ENCODE assay signal across 8 cellular contexts in the genomic region with DNA sequence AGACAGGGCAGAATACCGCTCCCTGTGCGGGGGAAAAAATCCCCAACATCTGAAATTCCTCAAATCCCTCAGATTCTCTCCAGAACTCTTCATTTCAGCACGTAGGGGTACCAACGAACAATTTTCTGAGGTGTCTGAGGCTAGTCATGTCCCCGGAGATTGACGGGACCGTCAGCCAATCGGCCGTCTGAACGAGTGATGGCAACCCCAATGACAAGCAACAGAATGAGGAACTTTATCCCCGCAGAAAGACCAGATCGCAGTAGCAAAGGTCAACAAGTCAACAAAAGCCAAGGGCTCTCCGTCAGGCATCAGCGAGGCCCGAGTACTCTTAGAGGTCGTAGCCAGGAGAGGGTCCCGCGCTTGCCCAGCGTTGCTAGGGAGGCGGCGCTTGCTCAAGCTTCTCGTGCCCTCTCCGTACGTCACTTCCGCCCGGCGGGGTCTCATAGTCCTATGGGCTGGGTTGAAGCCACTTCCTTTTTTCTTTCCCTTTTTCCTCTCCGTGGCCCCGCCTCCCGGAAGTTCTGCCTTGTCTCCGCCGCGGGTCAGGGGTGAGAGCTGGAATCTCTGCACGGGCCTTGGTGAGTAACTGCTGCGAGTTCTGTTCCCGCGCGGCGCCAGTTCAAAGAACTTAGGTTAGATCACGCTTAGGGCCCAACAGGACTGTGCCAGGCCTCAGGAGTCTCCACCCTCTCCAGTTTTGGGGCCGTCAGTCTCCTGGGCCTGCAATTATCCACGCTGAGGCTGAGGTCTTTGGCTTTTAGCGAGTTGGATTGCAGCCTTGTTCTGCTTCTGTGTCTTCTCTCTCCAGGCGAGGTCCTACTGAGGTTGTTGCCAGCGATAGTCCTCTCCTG. TPM values are rescaled to one million over a fixed set of nuclear protein-coding genes. Genes with fewer than 3 reads are reported as not detected.
DNase-seq lines count a peak whose midpoint lies in the region; ATAC-seq and TF ChIP-seq lines count a peak whose summit lies in the region.

A gene with protein sequence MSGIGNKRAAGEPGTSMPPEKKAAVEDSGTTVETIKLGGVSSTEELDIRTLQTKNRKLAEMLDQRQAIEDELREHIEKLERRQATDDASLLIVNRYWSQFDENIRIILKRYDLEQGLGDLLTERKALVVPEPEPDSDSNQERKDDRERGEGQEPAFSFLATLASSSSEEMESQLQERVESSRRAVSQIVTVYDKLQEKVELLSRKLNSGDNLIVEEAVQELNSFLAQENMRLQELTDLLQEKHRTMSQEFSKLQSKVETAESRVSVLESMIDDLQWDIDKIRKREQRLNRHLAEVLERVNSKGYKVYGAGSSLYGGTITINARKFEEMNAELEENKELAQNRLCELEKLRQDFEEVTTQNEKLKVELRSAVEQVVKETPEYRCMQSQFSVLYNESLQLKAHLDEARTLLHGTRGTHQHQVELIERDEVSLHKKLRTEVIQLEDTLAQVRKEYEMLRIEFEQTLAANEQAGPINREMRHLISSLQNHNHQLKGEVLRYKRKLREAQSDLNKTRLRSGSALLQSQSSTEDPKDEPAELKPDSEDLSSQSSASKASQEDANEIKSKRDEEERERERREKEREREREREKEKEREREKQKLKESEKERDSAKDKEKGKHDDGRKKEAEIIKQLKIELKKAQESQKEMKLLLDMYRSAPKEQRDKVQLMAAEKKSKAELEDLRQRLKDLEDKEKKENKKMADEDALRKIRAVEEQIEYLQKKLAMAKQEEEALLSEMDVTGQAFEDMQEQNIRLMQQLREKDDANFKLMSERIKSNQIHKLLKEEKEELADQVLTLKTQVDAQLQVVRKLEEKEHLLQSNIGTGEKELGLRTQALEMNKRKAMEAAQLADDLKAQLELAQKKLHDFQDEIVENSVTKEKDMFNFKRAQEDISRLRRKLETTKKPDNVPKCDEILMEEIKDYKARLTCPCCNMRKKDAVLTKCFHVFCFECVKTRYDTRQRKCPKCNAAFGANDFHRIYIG (plus strand): TSS at position 520 of the 854 bp plus-strand sequence. CDS start 1,571 bp downstream, outside the sequence.

- peaks cover 5% of the 10 kb centered on the region; the same call in 1 of the 2 replicates for H4K20me1 ChIP-seq in DOHH2 (ENCODE audit: control insufficient read depth, insufficient read depth, low read depth, low read length)
- H4K20me1 ChIP-seq in GM23338 (replicated peaks; ENCODE audit: insufficient read depth) = peaks cover 18% of the 10 kb centered on the region

- H3K4me1 ChIP-seq in DOHH2 (ENCODE audit: control insufficient read depth, low read length) (peaks cover 17% of the 10 kb centered on the region), GM23338 (ENCODE audit: insufficient read depth) (peaks cover 9% of the 10 kb centered on the region)

- H3K4me3 ChIP-seq in DOHH2 (ENCODE audit: low read length) (peak within 1 kb of the TSS; percentile 95), GM23338 (peak within 1 kb of the TSS; percentile 83)

- H3K4me3 Mint-ChIP-seq in GM23338 = peak within 1 kb of the TSS; percentile 85
- H3K4me3 Mint-ChIP-seq in naive B cell = peak within 1 kb of the TSS; percentile 90 to 99 (median 96)
- H3K4me3 Mint-ChIP-seq in stimulated activated memory B cell treated with anti-CD40 and anti-IgM and Interleukin-4, amounts not matched to agents 10 μg/mL and 1 μg/mL and 100 μg/mL, for 72 hours = peak within 1 kb of the TSS; percentile 89

- H2AFZ ChIP-seq in GM23338 = peak within 1 kb of the TSS; percentile 86

- H3K4me2 ChIP-seq in DOHH2 (ENCODE audit: low read length) (peak within 1 kb of the TSS; percentile 69), GM23338 (peak within 1 kb of the TSS; percentile 96)

- H3F3A ChIP-seq in DOHH2 (ENCODE audit: control insufficient read depth, insufficient read depth) (no peaks in the 10 kb centered on the region), GM23338 (replicated peaks; ENCODE audit: low read depth) (no peaks in the 10 kb centered on the region)

- ATAC-seq in GM23338 = peak; percentile 94
- peak; percentile 89 to 91 for ATAC-seq in naive B cell (ENCODE audit: low read depth in 2 of 2)
- peak; percentile 99 for ATAC-seq in stimulated activated memory B cell treated with anti-CD40 and anti-IgM and Interleukin-4, amounts not matched to agents 10 μg/mL and 1 μg/mL and 100 μg/mL, for 72 hours

- DNase-seq in GM23338 (ENCODE audit: low spot score) = peak; percentile 100
- peak; percentile 99 for DNase-seq in LHCN-M2 (ENCODE audit: low read depth)
- peak; percentile 98 for DNase-seq in RPMI8226
- DNase-seq in activated T-helper 1 cell treated with anti-CD3 and anti-CD28 coated beads, Interleukin-2, amount 50 U/mL, for 16 hours (ENCODE audit: low read depth in 1 of 2, low spot score in 1 of 2) = peak; percentile 97 to 99
- peak; percentile 99 for DNase-seq in fibroblast of gingiva (ENCODE audit: low read depth)
- DNase-seq in naive B cell = peak; percentile 99

- H3K4me1 Mint-ChIP-seq in GM23338 = peaks cover 9% of the 10 kb centered on the region
- H3K4me1 Mint-ChIP-seq in naive B cell = peaks cover 10 to 29% (median 12%) of the 10 kb centered on the region in 3 donors
- peaks cover 6% of the 10 kb centered on the region for H3K4me1 Mint-ChIP-seq in stimulated activated memory B cell treated with anti-CD40 and anti-IgM and Interleukin-4, amounts not matched to agents 10 μg/mL and 1 μg/mL and 100 μg/mL, for 72 hours

- H3K27ac ChIP-seq in DOHH2 (ENCODE audit: low read depth, low read length) (peak within 1 kb of the TSS; percentile 56), GM23338 (ENCODE audit: low read depth) (peak within 1 kb of the TSS; percentile 85; the same call in 1 of the 2 replicates)

- peak within 1 kb of the TSS; percentile 99 for H3K27ac Mint-ChIP-seq in GM23338
- H3K27ac Mint-ChIP-seq in naive B cell = peak within 1 kb of the TSS; percentile 99 to 100 (median 99)
- H3K27ac Mint-ChIP-seq in stimulated activated memory B cell treated with anti-CD40 and anti-IgM and Interleukin-4, amounts not matched to agents 10 μg/mL and 1 μg/mL and 100 μg/mL, for 72 hours = peak within 1 kb of the TSS; percentile 94

- TF ChIP-seq CTCF in DOHH2 (IDR thresholded peaks at IDR 0.05; ENCODE audit: low read depth, low read length, poor library complexity, severe bottlenecking) (no peak), GM23338 (conservative IDR thresholded peaks at IDR 0.05; ENCODE audit: low read depth in 2 of 2) (no peak)

- H3K36me3 Mint-ChIP-seq in GM23338 (ENCODE audit: low read depth) = peaks cover 7% of the 10 kb centered on the region; the same call in 2 of the 3 replicates
- H3K36me3 Mint-ChIP-seq in naive B cell = peaks cover 0 to 4% of the 10 kb centered on the region in 2 donors
- H3K36me3 Mint-ChIP-seq in stimulated activated memory B cell treated with anti-CD40 and anti-IgM and Interleukin-4, amounts not matched to agents 10 μg/mL and 1 μg/mL and 100 μg/mL, for 72 hours = peaks cover 5% of the 10 kb centered on the region

- no peaks in the 10 kb centered on the region for H3K9me3 Mint-ChIP-seq in GM23338
- no peaks in the 10 kb centered on the region for H3K9me3 Mint-ChIP-seq in naive B cell
- no peaks in the 10 kb centered on the region for H3K9me3 Mint-ChIP-seq in stimulated activated memory B cell treated with anti-CD40 and anti-IgM and Interleukin-4, amounts not matched to agents 10 μg/mL and 1 μg/mL and 100 μg/mL, for 72 hours

- no peaks in the 10 kb centered on the region for H3K27me3 ChIP-seq in DOHH2 (ENCODE audit: control insufficient read depth, low read length)
- H3K27me3 ChIP-seq in GM23338 (ENCODE audit: insufficient read depth) = no peaks in the 10 kb centered on the region

- H3K9me2 ChIP-seq in DOHH2 (replicated peaks; ENCODE audit: control insufficient read depth, low read length) (no peaks in the 10 kb centered on the region), GM23338 (ENCODE audit: insufficient read depth) (no peaks in the 10 kb centered on the region)

- H3K79me2 ChIP-seq in DOHH2 (ENCODE audit: control insufficient read depth, low read length) = peaks cover 47% of the 10 kb centered on the region
- H3K79me2 ChIP-seq in GM23338 (replicated peaks; ENCODE audit: insufficient read depth) = peaks cover 48% of the 10 kb centered on the region

- H3K27me3 Mint-ChIP-seq in GM23338 (ENCODE audit: insufficient read depth, low read depth, poor library complexity) (peaks cover 7% of the 10 kb centered on the region), naive B cell (peaks cover 3 to 13% (median 10%) of the 10 kb centered on the region in 3 donors)
- peaks cover 13% of the 10 kb centered on the region for H3K27me3 Mint-ChIP-seq in stimulated activated memory B cell treated with anti-CD40 and anti-IgM and Interleukin-4, amounts not matched to agents 10 μg/mL and 1 μg/mL and 100 μg/mL, for 72 hours

- peaks cover 38% of the 10 kb centered on the region for H3K36me3 ChIP-seq in DOHH2 (ENCODE audit: control insufficient read depth, low read length)
- no peaks in the 10 kb centered on the region for H3K36me3 ChIP-seq in GM23338 (ENCODE audit: insufficient read depth)

- H3K9me3 ChIP-seq in DOHH2 (ENCODE audit: control insufficient read depth, insufficient read depth, low read length) = no peaks in the 10 kb centered on the region

TF ChIP-seq in GM23338, 12 proteins besides CTCF, POLR2A, EP300 and RAD21:
- peak; percentile 54 for TF ChIP-seq POLR2AphosphoS5 (IDR thresholded peaks at IDR 0.05; ENCODE audit: low read depth)
- TF ChIP-seq EZH2phosphoT487 (IDR thresholded peaks at IDR 0.05; ENCODE audit: unreplicated experiment) = no peak
- peak; percentile 92 for TF ChIP-seq CREB1 (CRISPR knock-in tag; IDR thresholded peaks at IDR 0.05; ENCODE audit: low read depth)
- TF ChIP-seq, protein P1, sequence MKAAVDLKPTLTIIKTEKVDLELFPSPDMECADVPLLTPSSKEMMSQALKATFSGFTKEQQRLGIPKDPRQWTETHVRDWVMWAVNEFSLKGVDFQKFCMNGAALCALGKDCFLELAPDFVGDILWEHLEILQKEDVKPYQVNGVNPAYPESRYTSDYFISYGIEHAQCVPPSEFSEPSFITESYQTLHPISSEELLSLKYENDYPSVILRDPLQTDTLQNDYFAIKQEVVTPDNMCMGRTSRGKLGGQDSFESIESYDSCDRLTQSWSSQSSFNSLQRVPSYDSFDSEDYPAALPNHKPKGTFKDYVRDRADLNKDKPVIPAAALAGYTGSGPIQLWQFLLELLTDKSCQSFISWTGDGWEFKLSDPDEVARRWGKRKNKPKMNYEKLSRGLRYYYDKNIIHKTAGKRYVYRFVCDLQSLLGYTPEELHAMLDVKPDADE (IDR thresholded peaks at IDR 0.05) = peak; percentile 80

RNA-seq across cellular contexts. Expression of the gene that starts here (rescaled TPM):
- 31.0 and 36.2 TPM in 2 replicates for total RNA-seq in GM23338 (2014; rRNA removed; shearing (Covaris generic))
- polyA plus RNA-seq in GM23338 (2016; fragmentation: Nextera tagmentation; extraction: Ambion mirVana) (28.3 and 33.6 TPM in 2 replicates), naive B cell (ENCODE audit: low read depth in 6 of 6) (10 to 100 TPM; 15.3 to 45.0 (median 41.1) TPM)
- 35.4 and 44.4 TPM in 2 replicates for total RNA-seq in LHCN-M2 (2014; rRNA removed)
- polyA plus RNA-seq in LHCN-M2 (2012) = 25.0 TPM

Comparison
In these comparisons a context has a peak if more than half of its experiments do, and no peak if none do; other contexts are left out.
1. Peak in every context shown above with its lines: DNase-seq, ATAC-seq, H3K4me3 ChIP-seq and H3K27ac ChIP-seq.